Comparison of ENCODE assay signal across 23 cellular contexts in genomic region chr7:127380479-127380878, GRCh38. TPM values are rescaled to one million over a fixed set of nuclear protein-coding genes. Genes with fewer than 3 reads are reported as not detected.
DNase-seq lines count a peak whose midpoint lies in the region; ATAC-seq, FAIRE-seq and TF ChIP-seq lines count a peak whose summit lies in the region.
"Had no signal": no experiment of that assay in that cellular context is flagged by ENCODE, and none has a peak within 500 bp of the region (broad histone marks: within the 10 kb centered on the region; RNA-seq: fewer than 3 reads in every experiment).

No MANE protein-coding gene starts in this region.

- H3K4me1 ChIP-seq in HepG2 (ENCODE audit: insufficient read depth, low read length): peaks cover 25% of the 10 kb centered on the region
- peaks cover 0 to 7% (median 0%) of the 10 kb centered on the region in 4 donors for H3K4me1 ChIP-seq in right lobe of liver
- H3K4me1 ChIP-seq in heart right ventricle: peaks cover 0 to 36% (median 12%) of the 10 kb centered on the region in 9 donors
- H3K4me1 ChIP-seq: SJSA1 had no signal

- peaks cover 49% of the 10 kb centered on the region for H3K79me2 ChIP-seq in HepG2 (ENCODE audit: insufficient read depth, low read length)

- no peaks in the 10 kb centered on the region for H3K9me3 Mint-ChIP-seq in central memory CD8-positive, alpha-beta T cell
- H3K9me3 Mint-ChIP-seq: activated naive CD8-positive, alpha-beta T cell treated with anti-CD3 and anti-CD28 coated beads, Interleukin-2, amount 10 ng/mL, durations not matched to agents 7 days and 5 days; activated T-helper 1 cell treated with anti-CD3 and anti-CD28 coated beads, Interleukin-12 subunit alpha, Interleukin-12 subunit beta, Interleukin-2, Interleukin-4 antibody, amounts not matched to agents 30 ng/mL and 10 ng/mL and 1 ng/mL, durations not matched to agents 14 hours and 24 hours and 36 hours; nephron had no signal

- intact Hi-C loops in HepG2 (cut with micrococcal nuclease; ENCODE audit: unreplicated experiment) (no loop called here), right lobe of liver (cut with DNase I) (no loop called here), heart right ventricle (cut with DNase I) (no loop called here)

- peaks cover 2% of the 10 kb centered on the region; the same call in 1 of the 2 replicates for H4K20me1 ChIP-seq in HepG2 (ENCODE audit: insufficient read depth, low read length)

- peaks cover 78% of the 10 kb centered on the region for H3K4me1 Mint-ChIP-seq in central memory CD8-positive, alpha-beta T cell
- H3K4me1 Mint-ChIP-seq: nephron had no signal

- no peak overlapping the region for H2AFZ ChIP-seq in HepG2 (ENCODE audit: low read length)

- H3K27me3 ChIP-seq in HepG2 (ENCODE audit: control insufficient read depth in 1 of 2, insufficient read depth in 2 of 2, low read length in 2 of 2) (no peaks in the 10 kb centered on the region), right lobe of liver (no peaks in the 10 kb centered on the region), heart right ventricle (no peaks in the 10 kb centered on the region)
- H3K27me3 ChIP-seq: esophagus muscularis mucosa, gastrocnemius medialis, SJSA1 had no signal

- TF ChIP-seq EP300 in HepG2 (IDR thresholded peaks at IDR 0.05; ENCODE audit: low read depth in 2 of 2, low read length in 2 of 2) (no peak), HepG2 (CRISPR knock-in tag; IDR thresholded peaks at IDR 0.05; ENCODE audit: borderline replicate concordance) (no peak)

- peak overlapping the region; percentile 2 for H3K4me3 Mint-ChIP-seq in central memory CD8-positive, alpha-beta T cell
- H3K4me3 Mint-ChIP-seq: activated naive CD8-positive, alpha-beta T cell treated with anti-CD3 and anti-CD28 coated beads, Interleukin-2, amount 10 ng/mL, durations not matched to agents 7 days and 5 days; activated T-helper 1 cell treated with anti-CD3 and anti-CD28 coated beads, Interleukin-12 subunit alpha, Interleukin-12 subunit beta, Interleukin-2, Interleukin-4 antibody, amounts not matched to agents 30 ng/mL and 10 ng/mL and 1 ng/mL, durations not matched to agents 14 hours and 24 hours and 36 hours; nephron had no signal

- H3K4me3 ChIP-seq in HepG2 (replicated peaks in 1 of 3; ENCODE audit: insufficient read depth in 1 of 3, low read depth in 2 of 3, low read length in 3 of 3) (no peak overlapping the region), right lobe of liver (no peak overlapping the region), heart right ventricle (no peak overlapping the region)
- H3K4me3 ChIP-seq: esophagus muscularis mucosa, gastrocnemius medialis, HAP-1, SJSA1, thoracic aorta had no signal

- TF ChIP-seq RAD21 in HepG2 (CRISPR knock-in tag; IDR thresholded peaks at IDR 0.05): no peak

- H3K9me3 ChIP-seq in HepG2 (ENCODE audit: low read length) (no peaks in the 10 kb centered on the region), right lobe of liver (no peaks in the 10 kb centered on the region), heart right ventricle (no peaks in the 10 kb centered on the region)
- H3K9me3 ChIP-seq: esophagus muscularis mucosa, gastrocnemius medialis, HAP-1, SJSA1, thoracic aorta had no signal

- peak; percentile 32 for FAIRE-seq in HepG2 (lab: Jason Lieb, UNC)
- FAIRE-seq: keratinocyte had no signal

- TF ChIP-seq POLR2A in HepG2 (IDR thresholded peaks at IDR 0.05; ENCODE audit: insufficient read depth in 1 of 2, low read depth in 2 of 2, low read length in 2 of 2): no peak
- TF ChIP-seq POLR2A in right lobe of liver (IDR thresholded peaks at IDR 0.05): no peak

- CTCF ChIA-PET in HepG2 (lab: Yijun Ruan, JAX; ENCODE audit: low intra/inter-chr PET ratio, low total read pairs): no interaction called here

- H3K4me2 ChIP-seq in HepG2 (ENCODE audit: low read depth, low read length): no peak overlapping the region

- no peak overlapping the region for H3K9ac ChIP-seq in HepG2 (ENCODE audit: insufficient read depth, low read depth, low read length)

- no peak for TF ChIP-seq CTCF in HepG2 (CRISPR knock-in tag; IDR thresholded peaks at IDR 0.05)
- no peak for TF ChIP-seq CTCF in right lobe of liver (IDR thresholded peaks at IDR 0.05)
- TF ChIP-seq CTCF in heart right ventricle (IDR thresholded peaks at IDR 0.05): no peak

- ATAC-seq in HepG2 (no peak), right lobe of liver (no peak), heart right ventricle (no peak), HG03095 (IDR thresholded peaks at IDR 0.05; ENCODE audit: unreplicated experiment) (no peak)
- ATAC-seq in central memory CD8-positive, alpha-beta T cell (replicated peaks; ENCODE audit: extremely low read depth, poor library complexity, severe bottlenecking): no peak
- ATAC-seq: gastrocnemius medialis, sciatic nerve had no signal

- H3K27me3 Mint-ChIP-seq in central memory CD8-positive, alpha-beta T cell: no peaks in the 10 kb centered on the region
- H3K27me3 Mint-ChIP-seq: activated naive CD8-positive, alpha-beta T cell treated with anti-CD3 and anti-CD28 coated beads, Interleukin-2, amount 10 ng/mL, durations not matched to agents 7 days and 5 days had no signal

- H3K36me3 ChIP-seq in HepG2 (replicated peaks in 1 of 2; ENCODE audit: control insufficient read depth in 1 of 2, insufficient read depth in 2 of 2, low read length in 2 of 2) (peaks cover 0 to 11% of the 10 kb centered on the region in 2 experiments; a peak in 2 of 5 replicates), right lobe of liver (no peaks in the 10 kb centered on the region), heart right ventricle (peaks cover 0 to 68% (median 4%) of the 10 kb centered on the region in 9 donors)

- peak overlapping the region; percentile 10 for H3K27ac Mint-ChIP-seq in central memory CD8-positive, alpha-beta T cell (ENCODE audit: low read depth)
- H3K27ac Mint-ChIP-seq: activated naive CD8-positive, alpha-beta T cell treated with anti-CD3 and anti-CD28 coated beads, Interleukin-2, amount 10 ng/mL, durations not matched to agents 7 days and 5 days; nephron had no signal

- in situ Hi-C loops in HepG2 (cut with HindIII; ENCODE audit: extremely low pct_ligation_motif_present, low pct_unique_long_range_greater_than_20kb): no loop called here

- no TSS peak for BruUV-seq in HepG2 (replicated peaks; lab: Mats Ljungman, UMichigan)

- H3K27ac ChIP-seq in HepG2 (ENCODE audit: extremely low read length, insufficient read depth, low read length) (no peak overlapping the region), right lobe of liver (no peak overlapping the region), heart right ventricle (no peak overlapping the region)
- H3K27ac ChIP-seq: esophagus muscularis mucosa, gastrocnemius medialis, SJSA1, thoracic aorta had no signal

- H3K36me3 Mint-ChIP-seq in central memory CD8-positive, alpha-beta T cell (ENCODE audit: insufficient read depth): peaks cover 26% of the 10 kb centered on the region

- POLR2A ChIA-PET in HepG2 (lab: Yijun Ruan, JAX): no interaction called here

- DNase-seq in HepG2 (ENCODE audit: low spot score) (no peak), right lobe of liver (no peak), Kasumi-1 (lab: John Stamatoyannopoulos, UW) (peak; percentile 28 to 33), heart right ventricle (no peak), NCI-H1417 (lab: John Stamatoyannopoulos, UW) (no peak), UCSD-AML1 (lab: John Stamatoyannopoulos, UW; ENCODE audit: unreplicated experiment) (no peak)
- no peak for DNase-seq in central memory CD8-positive, alpha-beta T cell (ENCODE audit: low spot score in 2 of 2)
- DNase-seq: activated CD8-positive, alpha-beta memory T cell treated with anti-CD3 and anti-CD28 coated beads for 24 hours; activated naive CD8-positive, alpha-beta T cell treated with anti-CD3 and anti-CD28 coated beads, Interleukin-2, amount 10 ng/mL, durations not matched to agents 7 days and 5 days; DMS79; effector memory CD4-positive, alpha-beta T cell; gastrocnemius medialis; mammary epithelial cell; NCI-H82 had no signal

TF ChIP-seq in HepG2, 621 proteins besides CTCF, POLR2A, EP300 and RAD21 (continues in another document):
- TF ChIP-seq ZNF552 (CRISPR knock-in tag; IDR thresholded peaks at IDR 0.05; ENCODE audit: borderline replicate concordance): no peak
- TF ChIP-seq DR1 (CRISPR knock-in tag; IDR thresholded peaks at IDR 0.05): no peak
- TF ChIP-seq ARNT2 (CRISPR knock-in tag; IDR thresholded peaks at IDR 0.05; ENCODE audit: low read depth): no peak
- TF ChIP-seq ZFP62 (CRISPR knock-in tag; IDR thresholded peaks at IDR 0.05): no peak
- no peak for TF ChIP-seq POLR2G (IDR thresholded peaks at IDR 0.05; ENCODE audit: low read depth, low read length)

RNA-seq across cellular contexts. Expression of gene ZNF800, which starts 12.0 kb away (rescaled TPM):
- 12.7 and 13.7 TPM in 2 replicates for total RNA-seq in HepG2 (2016; rRNA removed; fragmentation: Illumina TruSeq; extraction: Trizol)
- total RNA-seq in HepG2 (2016; cell fraction: cytosol; rRNA removed; fragmentation: Illumina TruSeq; extraction: Trizol; ENCODE audit: low read depth): 3.6 and 6.0 TPM in 2 replicates
- 12.3 and 16.2 TPM in 2 replicates for total RNA-seq in HepG2 (2016; cell fraction: insoluble cytoplasmic fraction; rRNA removed; fragmentation: Illumina TruSeq; extraction: Trizol)
- 8.6 and 10.9 TPM in 2 replicates for total RNA-seq in HepG2 (2016; cell fraction: membrane; rRNA removed; fragmentation: Illumina TruSeq; extraction: Trizol)
- total RNA-seq in HepG2 (2016; cell fraction: nucleus; rRNA removed; fragmentation: Illumina TruSeq; extraction: Trizol): 19.8 and 22.2 TPM in 2 replicates
- polyA plus RNA-seq in HepG2 (2011; rRNA removed): 5.3 and 7.1 TPM in 2 replicates
- polyA plus RNA-seq in HepG2 (2011; cell fraction: cytosol; rRNA removed): 2.1 and 4.5 TPM in 2 replicates
- 11.8 and 13.5 TPM in 2 replicates for polyA plus RNA-seq in HepG2 (2011; cell fraction: nucleus; rRNA removed)
- 5.5 and 7.3 TPM in 2 replicates for polyA plus RNA-seq in HepG2 (2012)
- 0.34 and 0.62 TPM in 2 replicates for polyA plus RNA-seq in HepG2 (2016; cell fraction: cytosol; fragmentation: Illumina TruSeq; extraction: Trizol; ENCODE audit: low read depth)
- polyA plus RNA-seq in HepG2 (2016; cell fraction: insoluble cytoplasmic fraction; fragmentation: Illumina TruSeq; extraction: Trizol; ENCODE audit: low read depth): 8.3 and 8.5 TPM in 2 replicates
- polyA plus RNA-seq in HepG2 (2016; cell fraction: membrane; fragmentation: Illumina TruSeq; extraction: Trizol; ENCODE audit: low read depth): 1.1 and 1.2 TPM in 2 replicates
- 21.9 and 22.5 TPM in 2 replicates for polyA plus RNA-seq in HepG2 (2016; cell fraction: nucleus; fragmentation: Illumina TruSeq; extraction: Trizol; ENCODE audit: insufficient read depth, low read depth)
- polyA minus RNA-seq in HepG2 (2011; rRNA and poly(A)+ RNA removed; ENCODE audit: low replicate concordance): 5.9 and 15.6 TPM in 2 replicates
- 10.8 and 14.6 TPM in 2 replicates for polyA minus RNA-seq in HepG2 (2011; cell fraction: cytosol; rRNA and poly(A)+ RNA removed)
- polyA minus RNA-seq in HepG2 (2011; cell fraction: nucleus; rRNA and poly(A)+ RNA removed): 62.7 and 74.1 TPM in 2 replicates
- 10 to 100 TPM; 12.5 to 32.3 (median 15.3) TPM for total RNA-seq in right lobe of liver
- total RNA-seq in heart right ventricle: 10 to 100 TPM; 17.5 to 35.8 (median 25.4) TPM
- 1 to 10 TPM; 3.4 to 7.0 TPM for polyA plus RNA-seq in heart right ventricle

Comparison
In these comparisons a context has a peak if more than half of its experiments do, and no peak if none do; other contexts are left out.
1. DNase-seq: peak in Kasumi-1 (2 of 2); none in HepG2 (single experiment), right lobe of liver (0 of 3), central memory CD8-positive, alpha-beta T cell (0 of 2), heart right ventricle (0 of 2), NCI-H1417 (0 of 3) and UCSD-AML1 (single experiment).